ENCODE assay signal across 8 cellular contexts in the genomic region with DNA sequence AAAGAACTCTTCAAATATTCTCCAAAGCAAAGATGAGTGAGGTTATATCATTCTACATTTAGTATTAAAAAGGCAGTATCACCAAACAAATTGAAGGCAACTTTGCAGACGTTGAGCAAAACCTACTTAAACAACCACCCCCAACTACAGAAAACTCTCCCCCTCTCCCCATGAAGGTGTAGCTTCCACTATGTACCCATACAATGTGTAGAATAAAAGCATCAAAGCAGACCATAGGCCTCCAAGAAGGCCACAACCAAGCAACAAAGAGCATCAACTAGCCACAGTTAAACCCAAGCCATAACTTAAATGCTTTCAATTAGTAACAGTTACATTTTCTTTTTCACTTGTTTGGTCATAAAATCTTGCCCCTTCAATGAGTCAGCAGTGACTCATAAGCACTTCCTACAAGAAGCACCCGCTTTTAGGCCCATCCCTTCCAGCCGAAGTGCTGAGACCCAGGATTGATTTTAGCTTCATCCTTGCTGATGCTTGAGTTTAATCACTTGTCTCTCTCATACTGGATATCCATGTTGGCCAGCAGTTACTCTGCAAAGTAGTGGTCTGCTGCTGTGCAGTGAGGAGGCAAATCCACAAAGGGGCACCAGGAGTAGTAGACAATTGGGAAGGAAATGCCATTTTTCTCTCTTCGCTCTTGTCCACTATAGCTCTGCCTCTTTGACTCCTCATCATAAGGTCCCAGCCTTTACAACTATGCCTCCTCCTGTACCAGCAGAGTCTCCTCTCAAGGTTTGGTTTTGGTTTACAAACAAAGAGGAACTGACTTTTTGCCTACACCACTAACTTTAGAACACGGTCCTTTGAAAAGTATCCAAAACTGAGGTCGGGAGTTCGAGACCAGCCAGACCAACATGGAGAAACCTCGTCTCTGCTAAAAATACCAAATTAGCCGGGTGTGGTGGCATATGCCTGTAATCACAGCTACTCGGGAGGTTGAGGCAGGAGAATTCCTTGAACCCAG. TPM values are rescaled to one million over a fixed set of nuclear protein-coding genes. Genes with fewer than 3 reads are reported as not detected.
DNase-seq lines count a peak whose midpoint lies in the region; ATAC-seq and TF ChIP-seq lines count a peak whose summit lies in the region.

No MANE protein-coding gene starts in this region.

- no peaks in the 10 kb centered on the region for H3K79me2 ChIP-seq in GM23248 (ENCODE audit: insufficient read depth)

- H3K27me3 Mint-ChIP-seq in activated T-cell treated with anti-CD3 and anti-CD28 coated beads, Interleukin-2, amount 50 U/mL, for 72 hours (ENCODE audit: low read depth) = no peaks in the 10 kb centered on the region

- peak overlapping the region; percentile 83 for H3K27ac Mint-ChIP-seq in activated T-cell treated with anti-CD3 and anti-CD28 coated beads, Interleukin-2, amount 50 U/mL, for 72 hours

- no peaks in the 10 kb centered on the region for H3K9me3 Mint-ChIP-seq in activated T-cell treated with anti-CD3 and anti-CD28 coated beads, Interleukin-2, amount 50 U/mL, for 72 hours

- H3K4me2 ChIP-seq in GM23248 (ENCODE audit: unreplicated experiment) = peak overlapping the region; percentile 63

- H3K27me3 ChIP-seq in GM23248 (replicated peaks; ENCODE audit: insufficient read depth) = no peaks in the 10 kb centered on the region

- in situ Hi-C loops in GM23248 (cut with MboI) = no loop called here

- H3K4me3 Mint-ChIP-seq in activated T-cell treated with anti-CD3 and anti-CD28 coated beads, Interleukin-2, amount 50 U/mL, for 72 hours = peak overlapping the region; percentile 59 to 81

- peak; percentile 56 for DNase-seq in GM10266 (ENCODE audit: extremely low spot score)
- peak; percentile 93 for DNase-seq in GM23248
- peak; percentile 43 for DNase-seq in KG1 (lab: John Stamatoyannopoulos, UW)
- peak; percentile 54 to 57 for DNase-seq in activated T-cell treated with anti-CD3 and anti-CD28 coated beads, Interleukin-2, amount 50 U/mL, for 72 hours
- no peak for DNase-seq in left colon
- no peak for DNase-seq in NCI-H2227 treated with DMSO at 0.1 percent for 48 hours (lab: John Stamatoyannopoulos, UW)
- no peak for DNase-seq in NCI-H2196 (lab: John Stamatoyannopoulos, UW; ENCODE audit: unreplicated experiment)
- DNase-seq in ecto neural progenitor cell (ENCODE audit: low spot score) = no peak

- no peaks in the 10 kb centered on the region for H4K20me1 ChIP-seq in GM23248 (ENCODE audit: insufficient read depth)

- TF ChIP-seq CTCF in GM10266 (IDR thresholded peaks at IDR 0.05; ENCODE audit: control insufficient read depth, insufficient read depth, low read depth, missing control alignments) = no peak

- H2AFZ ChIP-seq in GM23248 = peak overlapping the region; percentile 63

- no peak overlapping the region for H3K4me3 ChIP-seq in GM23248

- peak overlapping the region; percentile 52 for H3K27ac ChIP-seq in GM23248

- H3K4me1 Mint-ChIP-seq in activated T-cell treated with anti-CD3 and anti-CD28 coated beads, Interleukin-2, amount 50 U/mL, for 72 hours (ENCODE audit: low read depth) = peaks cover 19% of the 10 kb centered on the region

- H3K9ac ChIP-seq in GM23248 = no peak overlapping the region

- peaks cover 29% of the 10 kb centered on the region for H3F3A ChIP-seq in GM23248 (ENCODE audit: insufficient read depth)

- no peaks in the 10 kb centered on the region for H3K9me2 ChIP-seq in GM23248 (ENCODE audit: insufficient read depth)

- H3K36me3 ChIP-seq in GM23248 (ENCODE audit: low read depth) = no peaks in the 10 kb centered on the region

- ATAC-seq in activated T-cell treated with anti-CD3 and anti-CD28 coated beads, Interleukin-2, amount 50 U/mL, for 72 hours (replicated peaks in 1 of 2) = peak; percentile 96
- ATAC-seq in left colon = peak; percentile 24

- peaks cover 32% of the 10 kb centered on the region for H3K4me1 ChIP-seq in GM23248 (ENCODE audit: insufficient read depth)

- intact Hi-C loops in left colon (cut with DNase I, micrococcal nuclease) = no loop called here

- no peaks in the 10 kb centered on the region for H3K36me3 Mint-ChIP-seq in activated T-cell treated with anti-CD3 and anti-CD28 coated beads, Interleukin-2, amount 50 U/mL, for 72 hours (ENCODE audit: insufficient read depth in 2 of 2)

- 61 to 68% methylated on average over 9 to 10 of the region's 10 CpGs for WGBS in GM23248 (ENCODE audit: low coverage in 1 of 2, low lambda C conversion rate in 2 of 2, missing lambda C conversion rate in 2 of 2), 2 experiments

- no peaks in the 10 kb centered on the region for H3K9me3 ChIP-seq in GM23248 (ENCODE audit: low read depth)

RNA-seq across cellular contexts. Expression of a gene that starts 8.4 kb away (rescaled TPM):
- 22.9 and 25.3 TPM in 2 replicates for total RNA-seq in GM23248 (2014; rRNA removed; shearing (Covaris generic))
- 12.0 and 12.6 TPM in 2 replicates for polyA plus RNA-seq in GM23248 (2016; fragmentation: Nextera tagmentation; extraction: Ambion mirVana)
- 10 to 100 TPM; 59.0 to 61.4 TPM for total RNA-seq in activated T-cell treated with anti-CD3 and anti-CD28 coated beads, Interleukin-2, amount 50 U/mL, for 72 hours
- total RNA-seq in left colon = 10 to 100 TPM; 29.4 to 31.4 TPM

Comparison
In these comparisons a context has a peak if more than half of its experiments do, and no peak if none do; other contexts are left out.
1. DNase-seq: peak in GM10266 (single experiment), GM23248 (single experiment), KG1 (single experiment) and activated T-cell treated with anti-CD3 and anti-CD28 coated beads, Interleukin-2, amount 50 U/mL, for 72 hours (2 of 2); none in left colon (0 of 2), NCI-H2227 treated with DMSO at 0.1 percent for 48 hours (single experiment), NCI-H2196 (single experiment) and ecto neural progenitor cell (single experiment).